Comparison of ENCODE assay signal across 1 cellular context in the genomic region with DNA sequence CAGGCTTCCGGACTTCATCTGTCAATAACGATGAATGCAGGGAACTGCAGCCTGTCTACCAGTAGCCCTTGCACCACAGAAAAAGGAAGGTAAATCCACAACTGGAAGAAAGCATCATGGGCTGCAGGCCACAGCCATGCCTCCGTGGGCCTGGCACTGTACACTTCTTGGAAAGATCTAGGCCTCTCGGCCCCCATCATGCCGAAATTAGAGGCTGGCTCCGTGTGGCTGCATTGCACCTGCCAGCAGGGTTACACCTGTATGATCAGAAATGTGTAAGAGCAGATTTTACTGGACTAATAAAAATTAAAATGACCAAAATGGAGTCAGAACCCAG.
TF ChIP-seq lines count a peak whose summit lies in the region.

No MANE protein-coding gene starts in this region.

TF ChIP-seq in GM12878, 131 proteins besides CTCF, POLR2A, EP300 and RAD21:
- TF ChIP-seq, protein P1, sequence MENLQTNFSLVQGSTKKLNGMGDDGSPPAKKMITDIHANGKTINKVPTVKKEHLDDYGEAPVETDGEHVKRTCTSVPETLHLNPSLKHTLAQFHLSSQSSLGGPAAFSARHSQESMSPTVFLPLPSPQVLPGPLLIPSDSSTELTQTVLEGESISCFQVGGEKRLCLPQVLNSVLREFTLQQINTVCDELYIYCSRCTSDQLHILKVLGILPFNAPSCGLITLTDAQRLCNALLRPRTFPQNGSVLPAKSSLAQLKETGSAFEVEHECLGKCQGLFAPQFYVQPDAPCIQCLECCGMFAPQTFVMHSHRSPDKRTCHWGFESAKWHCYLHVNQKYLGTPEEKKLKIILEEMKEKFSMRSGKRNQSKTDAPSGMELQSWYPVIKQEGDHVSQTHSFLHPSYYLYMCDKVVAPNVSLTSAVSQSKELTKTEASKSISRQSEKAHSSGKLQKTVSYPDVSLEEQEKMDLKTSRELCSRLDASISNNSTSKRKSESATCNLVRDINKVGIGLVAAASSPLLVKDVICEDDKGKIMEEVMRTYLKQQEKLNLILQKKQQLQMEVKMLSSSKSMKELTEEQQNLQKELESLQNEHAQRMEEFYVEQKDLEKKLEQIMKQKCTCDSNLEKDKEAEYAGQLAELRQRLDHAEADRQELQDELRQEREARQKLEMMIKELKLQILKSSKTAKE (IDR thresholded peaks at IDR 0.05; ENCODE audit: low read depth, poor library complexity, severe bottlenecking), result no peak
- TF ChIP-seq MEF2B (IDR thresholded peaks at IDR 0.05; ENCODE audit: partially characterized antibody, poor library complexity, severe bottlenecking), result peak; percentile 3
- TF ChIP-seq, protein P2, sequence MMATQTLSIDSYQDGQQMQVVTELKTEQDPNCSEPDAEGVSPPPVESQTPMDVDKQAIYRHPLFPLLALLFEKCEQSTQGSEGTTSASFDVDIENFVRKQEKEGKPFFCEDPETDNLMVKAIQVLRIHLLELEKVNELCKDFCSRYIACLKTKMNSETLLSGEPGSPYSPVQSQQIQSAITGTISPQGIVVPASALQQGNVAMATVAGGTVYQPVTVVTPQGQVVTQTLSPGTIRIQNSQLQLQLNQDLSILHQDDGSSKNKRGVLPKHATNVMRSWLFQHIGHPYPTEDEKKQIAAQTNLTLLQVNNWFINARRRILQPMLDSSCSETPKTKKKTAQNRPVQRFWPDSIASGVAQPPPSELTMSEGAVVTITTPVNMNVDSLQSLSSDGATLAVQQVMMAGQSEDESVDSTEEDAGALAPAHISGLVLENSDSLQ (IDR thresholded peaks at IDR 0.05), result 0 out of 2 replicates have a peak, but pooled peaks have one; percentile 28
